In the genomic region with DNA sequence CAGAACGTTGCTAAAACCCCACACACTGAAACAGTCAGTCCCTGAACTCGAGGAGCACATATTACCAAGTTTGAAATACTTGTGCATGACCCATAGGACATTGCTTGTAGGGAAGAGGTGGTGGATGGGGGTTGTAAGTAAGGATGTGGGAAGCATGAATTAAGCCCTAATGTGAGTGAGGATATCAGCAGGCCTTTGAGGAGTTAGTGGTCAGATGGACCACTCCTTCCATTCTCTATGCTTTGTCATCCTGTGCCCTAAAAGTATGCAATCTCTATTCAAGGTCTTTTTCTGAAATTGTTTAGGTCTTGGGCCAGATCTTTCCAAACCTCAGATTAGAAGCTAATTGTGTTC, we compare ENCODE assay signal across 19 cellular contexts.
"Had no signal": no experiment of that assay in that cellular context is flagged by ENCODE, and none has a peak within 500 bp of the region (broad histone marks: within the 10 kb centered on the region; RNA-seq: fewer than 3 reads in every experiment).

No MANE protein-coding gene starts in this region.

- H3K4me3 ChIP-seq: body of pancreas, gastrocnemius medialis, heart right ventricle, testis had no signal

- H3K4me1 ChIP-seq: body of pancreas, gastrocnemius medialis, testis had no signal

- H3K9me3 ChIP-seq: body of pancreas, gastrocnemius medialis, testis had no signal

- H3K4me3 Mint-ChIP-seq: activated CD4-positive, alpha-beta T cell treated with anti-CD3 and anti-CD28 coated beads for 36 hours; activated naive CD4-positive, alpha-beta T cell treated with anti-CD3 and anti-CD28 coated beads, Interleukin-2, amount 10 ng/mL, durations not matched to agents 7 days and 5 days; central memory CD8-positive, alpha-beta T cell; naive B cell had no signal

- DNase-seq: activated CD4-positive, alpha-beta T cell treated with anti-CD3 and anti-CD28 coated beads for 36 hours; activated naive CD4-positive, alpha-beta T cell treated with anti-CD3 and anti-CD28 coated beads, Interleukin-2, amount 10 ng/mL, durations not matched to agents 7 days and 5 days; amniotic stem cell; body of pancreas; cortex of kidney; effector memory CD4-positive, alpha-beta T cell; gastrocnemius medialis; heart right ventricle; kidney glomerular epithelial cell; midbrain; naive B cell; stimulated activated CD4-positive, alpha-beta T cell treated with anti-CD3 and anti-CD28 coated beads, Interleukin-2, amount 100 ng/mL, for 24 hours; stimulated activated naive CD4-positive, alpha-beta T cell treated with Interleukin-2 at 50 U/mL for 16 hours; testis had no signal

- H3K27me3 Mint-ChIP-seq: activated CD4-positive, alpha-beta T cell treated with anti-CD3 and anti-CD28 coated beads for 36 hours; activated naive CD4-positive, alpha-beta T cell treated with anti-CD3 and anti-CD28 coated beads, Interleukin-2, amount 10 ng/mL, durations not matched to agents 7 days and 5 days; activated T-helper 17 cell treated with anti-CD3 and anti-CD28 coated beads, Interleukin-2, amount 50 U/mL, for 72 hours; central memory CD8-positive, alpha-beta T cell; naive B cell; progenitor cell of endocrine pancreas had no signal

- H3K27ac Mint-ChIP-seq: activated CD4-positive, alpha-beta T cell treated with anti-CD3 and anti-CD28 coated beads for 36 hours; activated naive CD4-positive, alpha-beta T cell treated with anti-CD3 and anti-CD28 coated beads, Interleukin-2, amount 10 ng/mL, durations not matched to agents 7 days and 5 days; progenitor cell of endocrine pancreas had no signal

- H3K36me3 ChIP-seq: gastrocnemius medialis, heart right ventricle had no signal

- H3K27me3 ChIP-seq: body of pancreas, gastrocnemius medialis, heart right ventricle, testis had no signal

- ATAC-seq: body of pancreas, gastrocnemius medialis, heart right ventricle, sciatic nerve had no signal

- H3K27ac ChIP-seq: body of pancreas, epithelial cell of prostate, gastrocnemius medialis, testis had no signal
